ENCODE assay signal across 28 cellular contexts in genomic region chr7:12711124-12711523, GRCh38.
"Had no signal": no experiment of that assay in that cellular context is flagged by ENCODE, and none has a peak within 500 bp of the region (broad histone marks: within the 10 kb centered on the region; RNA-seq: fewer than 3 reads in every experiment).

No MANE protein-coding gene starts in this region.

- H3K4me1 ChIP-seq: ascending aorta had no signal

- H3K36me3 ChIP-seq: ascending aorta, Peyer's patch, WERI-Rb-1 had no signal

- DNase-seq: activated CD4-positive, alpha-beta T cell treated with anti-CD3 and anti-CD28 coated beads, Interleukin-2, amount 10 ng/mL, durations not matched to agents 24 days and 14 days; activated CD4-positive, alpha-beta T cell treated with anti-CD3 and anti-CD28 coated beads, Interleukin-2, amount 50 U/mL, for 4 hours; activated CD8-positive, alpha-beta T cell treated with anti-CD3 and anti-CD28 coated beads for 36 hours; activated gamma-delta T cell; activated naive CD4-positive, alpha-beta T cell treated with Interleukin-2 at 50 U/mL for 16 hours; activated naive CD8-positive, alpha-beta T cell treated with anti-CD3 and anti-CD28 coated beads, Interleukin-2, amount 10 ng/mL, durations not matched to agents 7 days and 5 days; activated T-cell treated with anti-CD3 and anti-CD28 coated beads, Interleukin-2, amount 50 U/mL, for 24 hours; amygdala; NCI-H1105; NCI-H1417 treated with DMSO at 0.1 percent for 48 hours; NCI-H1694; NCI-H1930; NCI-H2081 treated with DMSO at 0.1 percent for 48 hours; NCI-H345; NCI-H524 treated with DMSO at 0.1 percent for 48 hours; NCI-H748 treated with DMSO at 0.1 percent for 48 hours; NK-92 treated with Interleukin-12 subunit alpha and Interleukin-12 subunit beta, amount 100 ng/mL, for 24 hours; PC-3; Peyer's patch; Right ventricle myocardium superior; RPMI8226; SW 1271; T1000; WERI-Rb-1 had no signal

- H3K27me3 ChIP-seq: ascending aorta, Peyer's patch had no signal

- H3K4me3 ChIP-seq: ascending aorta, K562, Peyer's patch had no signal

- H3K27ac ChIP-seq: ascending aorta, WERI-Rb-1 had no signal

- H3K27ac Mint-ChIP-seq: activated CD4-positive, alpha-beta T cell treated with anti-CD3 and anti-CD28 coated beads, Interleukin-2, amount 10 ng/mL, durations not matched to agents 24 days and 14 days; activated CD8-positive, alpha-beta T cell treated with anti-CD3 and anti-CD28 coated beads for 36 hours; activated naive CD4-positive, alpha-beta T cell treated with anti-CD3 and anti-CD28 coated beads, Interleukin-2, amount 50 U/mL, for 24 hours; activated naive CD8-positive, alpha-beta T cell treated with anti-CD3 and anti-CD28 coated beads, Interleukin-2, amount 10 ng/mL, durations not matched to agents 7 days and 5 days; activated T-cell treated with anti-CD3 and anti-CD28 coated beads, Interleukin-2, amount 50 U/mL, for 24 hours; activated T-helper 2 cell treated with anti-CD3 and anti-CD28 coated beads, Interferon-gamma antibody, Interleukin-2, Interleukin-4, amounts not matched to agents 10 μg/mL and 5 μg/mL and 100 μg/mL, durations not matched to agents 14 hours and 24 hours and 36 hours had no signal

- H3K4me3 Mint-ChIP-seq: activated CD4-positive, alpha-beta T cell treated with anti-CD3 and anti-CD28 coated beads, Interleukin-2, amount 10 ng/mL, durations not matched to agents 24 days and 14 days; activated CD8-positive, alpha-beta T cell treated with anti-CD3 and anti-CD28 coated beads for 36 hours; activated naive CD4-positive, alpha-beta T cell treated with anti-CD3 and anti-CD28 coated beads, Interleukin-2, amount 50 U/mL, for 24 hours; activated naive CD8-positive, alpha-beta T cell treated with anti-CD3 and anti-CD28 coated beads, Interleukin-2, amount 10 ng/mL, durations not matched to agents 7 days and 5 days; activated T-cell treated with anti-CD3 and anti-CD28 coated beads, Interleukin-2, amount 50 U/mL, for 24 hours had no signal

- ATAC-seq: activated CD8-positive, alpha-beta T cell treated with anti-CD3 and anti-CD28 coated beads for 36 hours; K562; PC-3 had no signal

- H3K36me3 Mint-ChIP-seq: activated naive CD8-positive, alpha-beta T cell treated with anti-CD3 and anti-CD28 coated beads, Interleukin-2, amount 10 ng/mL, durations not matched to agents 7 days and 5 days had no signal

- H3K9me3 ChIP-seq: ascending aorta, Peyer's patch had no signal

- H3K9me3 Mint-ChIP-seq: activated CD4-positive, alpha-beta T cell treated with anti-CD3 and anti-CD28 coated beads, Interleukin-2, amount 10 ng/mL, durations not matched to agents 24 days and 14 days; activated CD8-positive, alpha-beta T cell treated with anti-CD3 and anti-CD28 coated beads for 36 hours; activated naive CD4-positive, alpha-beta T cell treated with anti-CD3 and anti-CD28 coated beads, Interleukin-2, amount 50 U/mL, for 24 hours; activated naive CD8-positive, alpha-beta T cell treated with anti-CD3 and anti-CD28 coated beads, Interleukin-2, amount 10 ng/mL, durations not matched to agents 7 days and 5 days; activated T-cell treated with anti-CD3 and anti-CD28 coated beads, Interleukin-2, amount 50 U/mL, for 24 hours; activated T-helper 2 cell treated with anti-CD3 and anti-CD28 coated beads, Interferon-gamma antibody, Interleukin-2, Interleukin-4, amounts not matched to agents 10 μg/mL and 5 μg/mL and 100 μg/mL, durations not matched to agents 14 hours and 24 hours and 36 hours had no signal

- H3K27me3 Mint-ChIP-seq: activated CD4-positive, alpha-beta T cell treated with anti-CD3 and anti-CD28 coated beads, Interleukin-2, amount 10 ng/mL, durations not matched to agents 24 days and 14 days; activated CD8-positive, alpha-beta T cell treated with anti-CD3 and anti-CD28 coated beads for 36 hours; activated naive CD4-positive, alpha-beta T cell treated with anti-CD3 and anti-CD28 coated beads, Interleukin-2, amount 50 U/mL, for 24 hours; activated naive CD8-positive, alpha-beta T cell treated with anti-CD3 and anti-CD28 coated beads, Interleukin-2, amount 10 ng/mL, durations not matched to agents 7 days and 5 days; activated T-cell treated with anti-CD3 and anti-CD28 coated beads, Interleukin-2, amount 50 U/mL, for 24 hours had no signal
